In genomic region chr16:17396762-17397498, GRCh38 we compare ENCODE assay signal across 8 cellular contexts.
DNase-seq lines count a peak whose midpoint lies in the region; TF ChIP-seq lines count a peak whose summit lies in the region.

No MANE protein-coding gene starts in this region.

- TF ChIP-seq CTCF in Peyer's patch (IDR thresholded peaks at IDR 0.05) (no peak), stomach (IDR thresholded peaks at IDR 0.05) (no peak)

- no peak for TF ChIP-seq POLR2A in Peyer's patch (IDR thresholded peaks at IDR 0.05)
- no peak for TF ChIP-seq POLR2A in stomach (IDR thresholded peaks at IDR 0.05)

- H3K9me3 ChIP-seq in Peyer's patch, result no peaks in the 10 kb centered on the region
- H3K9me3 ChIP-seq in stomach, result no peaks in the 10 kb centered on the region

- peak; percentile 11 to 21 for DNase-seq in activated CD4-positive, alpha-beta T cell treated with anti-CD3 and anti-CD28 coated beads for 4 hours
- DNase-seq in activated CD4-positive, alpha-beta T cell treated with anti-CD3 and anti-CD28 coated beads for 48 hours, result no peak
- peak in 2 of 3 donors; percentile 65 to 76 for DNase-seq in Peyer's patch
- DNase-seq in fibroblast of peridontal ligament (ENCODE audit: extremely low read depth), result peak; percentile 64
- DNase-seq in stomach, result peak; percentile 71
- DNase-seq in cortex of kidney (lab: John Stamatoyannopoulos, UW), result no peak
- no peak for DNase-seq in NCI-H1930 (lab: John Stamatoyannopoulos, UW)
- no peak for DNase-seq in COR-L47 (lab: John Stamatoyannopoulos, UW)

- TF ChIP-seq EP300 in stomach (IDR thresholded peaks at IDR 0.05), result no peak

- intact Hi-C loops in stomach (cut with DNase I; ENCODE audit: low total_unique reads), result no loop called here

- H3K27me3 ChIP-seq in Peyer's patch, result no peaks in the 10 kb centered on the region
- no peaks in the 10 kb centered on the region for H3K27me3 ChIP-seq in stomach

- H3K4me1 ChIP-seq in Peyer's patch, result peaks cover 0 to 33% (median 9%) of the 10 kb centered on the region in 4 donors
- H3K4me1 ChIP-seq in stomach, result peaks cover 23 to 64% (median 42%) of the 10 kb centered on the region in 4 donors

- H3K36me3 ChIP-seq in Peyer's patch (no peaks in the 10 kb centered on the region), stomach (no peaks in the 10 kb centered on the region)

- H3K4me3 ChIP-seq in Peyer's patch, result no peak overlapping the region
- H3K4me3 ChIP-seq in stomach, result no peak overlapping the region

- peak overlapping the region; percentile 55 to 85 (median 66) for H3K27ac ChIP-seq in Peyer's patch
- H3K27ac ChIP-seq in stomach, result peak overlapping the region; percentile 71 to 85 (median 73)

- WGBS in stomach, 5 donors, result 17 to 34% (median 29%) methylated on average over 14 of the region's 14 CpGs

Comparison
In these comparisons a context has a peak if more than half of its experiments do, and no peak if none do; other contexts are left out.
1. DNase-seq: peak in activated CD4-positive, alpha-beta T cell treated with anti-CD3 and anti-CD28 coated beads for 4 hours (2 of 2), Peyer's patch (2 of 3), fibroblast of peridontal ligament (single experiment) and stomach (single experiment); none in activated CD4-positive, alpha-beta T cell treated with anti-CD3 and anti-CD28 coated beads for 48 hours (single experiment), cortex of kidney (single experiment), NCI-H1930 (0 of 2) and COR-L47 (single experiment).